19 cellular contexts compared by ENCODE assay signal in genomic region chr17:43570518-43570928, GRCh38. TPM values are rescaled to one million over a fixed set of nuclear protein-coding genes. Genes with fewer than 3 reads are reported as not detected.
DNase-seq lines count a peak whose midpoint lies in the region; ATAC-seq and TF ChIP-seq lines count a peak whose summit lies in the region.
"Had no signal": no experiment of that assay in that cellular context is flagged by ENCODE, and none has a peak within 500 bp of the region (broad histone marks: within the 10 kb centered on the region; RNA-seq: fewer than 3 reads in every experiment).

No MANE protein-coding gene starts in this region.

- no peaks in the 10 kb centered on the region for H3K9me3 Mint-ChIP-seq in CD8-positive, alpha-beta memory T cell
- H3K9me3 Mint-ChIP-seq: central memory CD8-positive, alpha-beta T cell; T-cell had no signal

- no peaks in the 10 kb centered on the region for H3K9me3 ChIP-seq in CD8-positive, alpha-beta memory T cell (ENCODE audit: low read length)
- H3K9me3 ChIP-seq: mucosa of descending colon, psoas muscle had no signal

- CTCF ChIA-PET in CD8-positive, alpha-beta memory T cell (lab: Charles Lee) = interaction anchor here (1.1 kb wide), 1 partner anchor 103 kb away, joined by 4 read pairs; no protein-coding TSS in a partner anchor

- no peaks in the 10 kb centered on the region for H3K27me3 ChIP-seq in foreskin keratinocyte
- no peaks in the 10 kb centered on the region for H3K27me3 ChIP-seq in CD8-positive, alpha-beta memory T cell (ENCODE audit: insufficient read depth, low read length, poor library complexity, severe bottlenecking)

- H3K27ac Mint-ChIP-seq in CD8-positive, alpha-beta memory T cell = no peak overlapping the region
- H3K27ac Mint-ChIP-seq: T-cell had no signal

- peak; percentile 87 for DNase-seq in ACHN
- DNase-seq in H4 (ENCODE audit: low spot score) = peak; percentile 25
- DNase-seq in SW480 (ENCODE audit: low spot score) = peak; percentile 71
- peak; percentile 89 to 95 for DNase-seq in foreskin keratinocyte
- DNase-seq in CD8-positive, alpha-beta memory T cell = no peak
- DNase-seq in activated CD4-positive, CD25-positive, alpha-beta regulatory T cell treated with anti-CD3 and anti-CD28 coated beads, Interleukin-2, amount 50 U/mL, for 72 hours = no peak
- DNase-seq: activated CD4-positive, alpha-beta T cell treated with anti-CD3 and anti-CD28 coated beads, Interleukin-2, amount 50 U/mL, for 4 hours; activated gamma-delta T cell; Kasumi-1; mucosa of descending colon; NCI-H2107; psoas muscle; stimulated activated CD4-positive, alpha-beta T cell treated with anti-CD3 and anti-CD28 coated beads, Interleukin-4, amount 100 ng/mL, for 24 hours; stimulated activated naive CD4-positive, alpha-beta T cell; T-cell had no signal

- in situ Hi-C loops in ACHN (cut with HindIII; ENCODE audit: low pct_ligation_motif_present, low pct_unique_long_range_greater_than_20kb, low sequenced_read_pairs) = loop anchor here (25.0 kb wide), 1 partner anchor 92 kb away; the partner anchor contains the start of gene MEOX1

- ATAC-seq in foreskin keratinocyte = peak; percentile 85
- no peak for ATAC-seq in GM18870 (IDR thresholded peaks at IDR 0.05; ENCODE audit: unreplicated experiment)
- no peak for ATAC-seq in HG02759 (IDR thresholded peaks at IDR 0.05; ENCODE audit: unreplicated experiment)
- ATAC-seq: mucosa of descending colon, psoas muscle, T-cell had no signal

- no peaks in the 10 kb centered on the region for H3K4me1 Mint-ChIP-seq in CD8-positive, alpha-beta memory T cell
- H3K4me1 Mint-ChIP-seq: central memory CD8-positive, alpha-beta T cell; T-cell had no signal

- peaks cover 0 to 6% of the 10 kb centered on the region in 2 donors for H3K27me3 Mint-ChIP-seq in CD8-positive, alpha-beta memory T cell
- H3K27me3 Mint-ChIP-seq: central memory CD8-positive, alpha-beta T cell; T-cell had no signal

- peaks cover 6% of the 10 kb centered on the region for H3K4me1 ChIP-seq in foreskin keratinocyte
- no peaks in the 10 kb centered on the region for H3K4me1 ChIP-seq in CD8-positive, alpha-beta memory T cell (ENCODE audit: insufficient read depth, low read length)
- H3K4me1 ChIP-seq: psoas muscle had no signal

- no peaks in the 10 kb centered on the region for H3K36me3 ChIP-seq in CD8-positive, alpha-beta memory T cell (ENCODE audit: insufficient read depth, low read length)

- no peaks in the 10 kb centered on the region for H3K36me3 Mint-ChIP-seq in CD8-positive, alpha-beta memory T cell
- H3K36me3 Mint-ChIP-seq: T-cell had no signal

- no peak for TF ChIP-seq CTCF in foreskin keratinocyte (conservative IDR thresholded peaks at IDR 0.05)

- POLR2A ChIA-PET in CD8-positive, alpha-beta memory T cell (lab: Charles Lee) = no interaction called here

- H3K27ac ChIP-seq in foreskin keratinocyte = no peak overlapping the region
- H3K27ac ChIP-seq in CD8-positive, alpha-beta memory T cell (ENCODE audit: low read depth, low read length) = no peak overlapping the region
- H3K27ac ChIP-seq: C4-2B, psoas muscle had no signal

- H3K4me3 Mint-ChIP-seq in CD8-positive, alpha-beta memory T cell = no peak overlapping the region
- H3K4me3 Mint-ChIP-seq: central memory CD8-positive, alpha-beta T cell; T-cell had no signal

- no peak overlapping the region for H3K4me3 ChIP-seq in CD8-positive, alpha-beta memory T cell (ENCODE audit: low read length)
- H3K4me3 ChIP-seq: mucosa of descending colon, psoas muscle had no signal

RNA-seq across cellular contexts. Expression of gene ETV4, which starts 24.4 kb away (rescaled TPM):
- 8.1 and 8.9 TPM in 2 replicates for total RNA-seq in H4 (2014; rRNA removed; shearing (Covaris generic))
- 57.4 and 61.2 TPM in 2 replicates for total RNA-seq in foreskin keratinocyte
- 78.9 and 80.5 TPM in 2 replicates for polyA plus RNA-seq in foreskin keratinocyte
- total RNA-seq in CD8-positive, alpha-beta memory T cell = 1 to 10 TPM; 5.3 to 6.4 TPM
- polyA plus RNA-seq in CD8-positive, alpha-beta memory T cell = 0.09 TPM

Comparison
In these comparisons a context has a peak if more than half of its experiments do, and no peak if none do; other contexts are left out.
1. DNase-seq: peak in ACHN (single experiment), H4 (single experiment), SW480 (single experiment) and foreskin keratinocyte (2 of 2); none in CD8-positive, alpha-beta memory T cell (0 of 5) and activated CD4-positive, CD25-positive, alpha-beta regulatory T cell treated with anti-CD3 and anti-CD28 coated beads, Interleukin-2, amount 50 U/mL, for 72 hours (single experiment).